In the genomic region with DNA sequence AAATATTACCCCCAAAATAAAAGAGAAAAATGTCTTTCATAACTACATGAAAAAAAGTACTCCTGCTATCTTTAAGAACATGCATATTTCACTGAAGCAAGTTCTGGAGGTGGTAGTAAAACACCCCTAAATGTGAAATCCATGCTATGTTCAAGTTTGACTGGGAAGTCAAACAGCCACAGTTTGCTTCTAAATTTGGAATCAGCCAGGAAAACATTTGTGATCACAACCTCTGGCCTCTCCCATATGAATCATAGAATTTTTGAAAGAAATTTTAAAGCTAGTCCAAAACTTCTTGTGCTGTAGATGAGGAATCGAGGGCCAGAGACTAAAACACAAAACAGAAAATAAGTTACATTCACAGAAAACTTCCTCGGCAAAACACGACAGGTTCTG, we compare ENCODE assay signal across 13 cellular contexts. TPM values are rescaled to one million over a fixed set of nuclear protein-coding genes. Genes with fewer than 3 reads are reported as not detected.
DNase-seq lines count a peak whose midpoint lies in the region; TF ChIP-seq lines count a peak whose summit lies in the region.
"Had no signal": no experiment of that assay in that cellular context is flagged by ENCODE, and none has a peak within 500 bp of the region (broad histone marks: within the 10 kb centered on the region; RNA-seq: fewer than 3 reads in every experiment).

No MANE protein-coding gene starts in this region.

- no peaks in the 10 kb centered on the region for H3K4me1 Mint-ChIP-seq in CD4-positive, alpha-beta memory T cell
- H3K4me1 Mint-ChIP-seq in activated naive CD4-positive, alpha-beta T cell treated with anti-CD3 and anti-CD28 coated beads, Interleukin-2, amount 10 ng/mL, durations not matched to agents 7 days and 5 days, result peaks cover 14% of the 10 kb centered on the region

- no peaks in the 10 kb centered on the region for H3K36me3 ChIP-seq in MM.1S (replicated peaks; ENCODE audit: insufficient read depth, low read length)
- H3K36me3 ChIP-seq in tibial artery, result no peaks in the 10 kb centered on the region
- no peaks in the 10 kb centered on the region for H3K36me3 ChIP-seq in CD4-positive, alpha-beta memory T cell (ENCODE audit: insufficient read depth, low read length)

- H3K4me3 ChIP-seq in MM.1S (ENCODE audit: low read length) (no peak overlapping the region; the same call in 1 of the 2 replicates), tibial artery (peak overlapping the region; percentile 66 to 69)
- H3K4me3 ChIP-seq in CD4-positive, alpha-beta memory T cell (ENCODE audit: low read length in 2 of 2), result no peak overlapping the region

- DNase-seq in MM.1S (no peak), medulla oblongata (ENCODE audit: extremely low spot score) (peak; percentile 41), tibial artery (no peak), NCI-H1694 treated with DMSO at 0.1 percent for 48 hours (lab: John Stamatoyannopoulos, UW) (no peak)
- no peak for DNase-seq in stimulated activated CD4-positive, alpha-beta T cell treated with anti-CD3 and anti-CD28 coated beads, Interleukin-2, amount 100 ng/mL, for 48 hours
- no peak for DNase-seq in CD4-positive, alpha-beta memory T cell
- no peak for DNase-seq in activated naive CD4-positive, alpha-beta T cell treated with anti-CD3 and anti-CD28 coated beads, Interleukin-2, amount 10 ng/mL, durations not matched to agents 7 days and 5 days
- DNase-seq: central memory CD4-positive, alpha-beta T cell; immature natural killer cell; NCI-H1436 treated with DMSO at 0.1 percent for 48 hours; small intestine; stimulated activated naive CD4-positive, alpha-beta T cell had no signal

- peaks cover 25% of the 10 kb centered on the region for H3K79me2 ChIP-seq in MM.1S (ENCODE audit: low read length)

- no peaks in the 10 kb centered on the region for H3K9me3 Mint-ChIP-seq in CD4-positive, alpha-beta memory T cell
- no peaks in the 10 kb centered on the region for H3K9me3 Mint-ChIP-seq in activated naive CD4-positive, alpha-beta T cell treated with anti-CD3 and anti-CD28 coated beads, Interleukin-2, amount 10 ng/mL, durations not matched to agents 7 days and 5 days
- H3K9me3 Mint-ChIP-seq: immature natural killer cell had no signal

- POLR2A ChIA-PET in CD4-positive, alpha-beta memory T cell (lab: Charles Lee; ENCODE audit: partially characterized antibody), result no interaction called here

- CTCF ChIA-PET in CD4-positive, alpha-beta memory T cell (lab: Charles Lee; ENCODE audit: partially characterized antibody), result interaction anchor here (1.0 to 1.6 kb wide), 2 partner anchors 8 to 9 kb away, joined by 3 to 4 read pairs; no protein-coding TSS in a partner anchor
- CTCF ChIA-PET in activated naive CD4-positive, alpha-beta T cell treated with anti-CD3 and anti-CD28 coated beads, Interleukin-2, amount 10 ng/mL, durations not matched to agents 7 days and 5 days (lab: Charles Lee), result interaction anchor here (1.2 to 1.9 kb wide), 4 partner anchors 10 to 190 kb away, joined by 3 to 9 read pairs (median 5); no protein-coding TSS in a partner anchor

- H3F3A ChIP-seq in MM.1S (ENCODE audit: insufficient read depth, low read length), result peaks cover 11% of the 10 kb centered on the region

- peaks cover 30 to 53% of the 10 kb centered on the region in 2 donors for H3K27me3 Mint-ChIP-seq in CD4-positive, alpha-beta memory T cell
- peaks cover 55% of the 10 kb centered on the region for H3K27me3 Mint-ChIP-seq in activated naive CD4-positive, alpha-beta T cell treated with anti-CD3 and anti-CD28 coated beads, Interleukin-2, amount 10 ng/mL, durations not matched to agents 7 days and 5 days

- peak overlapping the region; percentile 65 for H3K4me2 ChIP-seq in MM.1S (ENCODE audit: low read depth, low read length)

- no peaks in the 10 kb centered on the region for H3K9me2 ChIP-seq in MM.1S (replicated peaks; ENCODE audit: insufficient read depth, low read length)

- no peaks in the 10 kb centered on the region for H3K36me3 Mint-ChIP-seq in CD4-positive, alpha-beta memory T cell
- H3K36me3 Mint-ChIP-seq in activated naive CD4-positive, alpha-beta T cell treated with anti-CD3 and anti-CD28 coated beads, Interleukin-2, amount 10 ng/mL, durations not matched to agents 7 days and 5 days, result no peaks in the 10 kb centered on the region
- H3K36me3 Mint-ChIP-seq: immature natural killer cell had no signal

- no peaks in the 10 kb centered on the region for H4K20me1 ChIP-seq in MM.1S (ENCODE audit: insufficient read depth, low read length)

- H3K9me3 ChIP-seq in MM.1S (replicated peaks; ENCODE audit: insufficient read depth, low read length) (no peaks in the 10 kb centered on the region), tibial artery (no peaks in the 10 kb centered on the region)
- no peaks in the 10 kb centered on the region for H3K9me3 ChIP-seq in CD4-positive, alpha-beta memory T cell (ENCODE audit: control insufficient read depth in 1 of 2, low read length in 2 of 2)

- H3K27ac ChIP-seq in MM.1S (ENCODE audit: low read length), result peak overlapping the region; percentile 57; the same call in 1 of the 2 replicates
- H3K27ac ChIP-seq in cingulate gyrus (ENCODE audit: low read depth, low read length), result peak overlapping the region; percentile 95
- H3K27ac ChIP-seq in tibial artery, result peak overlapping the region; percentile 82 to 87
- no peak overlapping the region for H3K27ac ChIP-seq in CD4-positive, alpha-beta memory T cell (ENCODE audit: low read depth, low read length)

- TF ChIP-seq CTCF in MM.1S (IDR thresholded peaks at IDR 0.05; ENCODE audit: low read length), result no peak
- no peak for TF ChIP-seq CTCF in tibial artery (IDR thresholded peaks at IDR 0.05)

- intact Hi-C loops in tibial artery (cut with DNase I; ENCODE audit: low total_unique reads), result no loop called here
- intact Hi-C loops in CD4-positive, alpha-beta memory T cell (cut with micrococcal nuclease), result no loop called here

- H3K27ac Mint-ChIP-seq in CD4-positive, alpha-beta memory T cell, result no peak overlapping the region
- no peak overlapping the region for H3K27ac Mint-ChIP-seq in activated naive CD4-positive, alpha-beta T cell treated with anti-CD3 and anti-CD28 coated beads, Interleukin-2, amount 10 ng/mL, durations not matched to agents 7 days and 5 days
- H3K27ac Mint-ChIP-seq: immature natural killer cell had no signal

- H3K27me3 ChIP-seq in MM.1S (replicated peaks; ENCODE audit: insufficient read depth, low read length), result no peaks in the 10 kb centered on the region
- H3K27me3 ChIP-seq in tibial artery, result no peaks in the 10 kb centered on the region
- H3K27me3 ChIP-seq in CD4-positive, alpha-beta memory T cell (ENCODE audit: insufficient read depth, low read length), result peaks cover 25% of the 10 kb centered on the region

- no peak overlapping the region for H3K4me3 Mint-ChIP-seq in CD4-positive, alpha-beta memory T cell
- no peak overlapping the region for H3K4me3 Mint-ChIP-seq in activated naive CD4-positive, alpha-beta T cell treated with anti-CD3 and anti-CD28 coated beads, Interleukin-2, amount 10 ng/mL, durations not matched to agents 7 days and 5 days
- H3K4me3 Mint-ChIP-seq: immature natural killer cell had no signal

- H2AFZ ChIP-seq in MM.1S (ENCODE audit: low read length), result no peak overlapping the region

- no peak overlapping the region; the same call in 1 of the 2 replicates for H3K9ac ChIP-seq in MM.1S (ENCODE audit: low read length)

- H3K4me1 ChIP-seq in MM.1S (ENCODE audit: low read length) (peaks cover 21% of the 10 kb centered on the region; the same call in 1 of the 2 replicates), tibial artery (peaks cover 3 to 95% (median 54%) of the 10 kb centered on the region in 4 donors)
- no peaks in the 10 kb centered on the region for H3K4me1 ChIP-seq in CD4-positive, alpha-beta memory T cell (ENCODE audit: insufficient read depth, low read length)

RNA-seq across cellular contexts. Expression of gene SORT1, which starts 6.6 kb away (rescaled TPM):
- total RNA-seq in CD4-positive, alpha-beta memory T cell, result under 1 TPM; 0.69 to 0.93 TPM
- polyA plus RNA-seq in CD4-positive, alpha-beta memory T cell, result not detected

RNA-seq across cellular contexts. Expression of gene PSMA5, which starts 35.1 kb away (rescaled TPM):
- 10 to 100 TPM; 87.7 to 90.2 TPM for total RNA-seq in CD4-positive, alpha-beta memory T cell
- polyA plus RNA-seq in CD4-positive, alpha-beta memory T cell, result 100 to 1,000 TPM in 1 of 2 donors, 10 to 100 TPM in 1; 96.7 to 122 TPM

Comparison
In these comparisons a context has a peak if more than half of its experiments do, and no peak if none do; other contexts are left out.
1. H3K4me3 ChIP-seq: peak in tibial artery (2 of 2); none in MM.1S (single experiment) and CD4-positive, alpha-beta memory T cell (0 of 2).